ENCODE assay signal across 24 cellular contexts in genomic region chr3:62095080-62095479, GRCh38.
"Had no signal": no experiment of that assay in that cellular context is flagged by ENCODE, and none has a peak within 500 bp of the region (broad histone marks: within the 10 kb centered on the region; RNA-seq: fewer than 3 reads in every experiment).

No MANE protein-coding gene starts in this region.

- H3K27me3 ChIP-seq: dorsolateral prefrontal cortex, esophagus muscularis mucosa, foreskin keratinocyte, left lung, ovary, stomach, transverse colon, upper lobe of right lung, uterus had no signal

- H3K4me1 ChIP-seq: foreskin keratinocyte, left lung, lower lobe of right lung, upper lobe of right lung, uterus had no signal

- DNase-seq: cerebellar nuclear complex; effector CD4-positive, alpha-beta T cell; foreskin keratinocyte; glutamatergic neuron; left lung; lower lobe of right lung; naive thymus-derived CD8-positive, alpha-beta T cell; occipital lobe; ovary; posterior cingulate gyrus; retina; stimulated activated CD4-positive, alpha-beta T cell treated with anti-CD3 and anti-CD28 coated beads, Interleukin-12 subunit alpha, Interleukin-12 subunit beta, amount 100 ng/mL, for 4 hours; stimulated activated CD4-positive, alpha-beta T cell treated with anti-CD3 and anti-CD28 coated beads, Interleukin-1b, Interleukin-23, amount 100 ng/mL, for 48 hours; stimulated activated CD4-positive, alpha-beta T cell treated with anti-CD3 and anti-CD28 coated beads, Interleukin-4, amount 100 ng/mL, for 1 hour; stimulated activated CD8-positive, alpha-beta memory T cell treated with anti-CD3 and anti-CD28 coated beads, Interleukin-4, amount 100 ng/mL, for 48 hours; stimulated activated naive CD4-positive, alpha-beta T cell treated with Interleukin-2 at 50 U/mL for 16 hours; stomach; transverse colon; upper lobe of right lung; uterus had no signal

- H3K36me3 ChIP-seq: esophagus muscularis mucosa, left lung, lower lobe of right lung, ovary, stomach, transverse colon, upper lobe of right lung, uterus had no signal

- ATAC-seq: foreskin keratinocyte; left lung; lower lobe of right lung; naive thymus-derived CD8-positive, alpha-beta T cell; sciatic nerve; upper lobe of right lung had no signal

- H3K27ac ChIP-seq: dorsolateral prefrontal cortex, esophagus muscularis mucosa, foreskin keratinocyte, left lung, lower lobe of right lung, ovary, stomach, transverse colon, upper lobe of right lung had no signal

- H3K4me3 ChIP-seq: dorsolateral prefrontal cortex, esophagus muscularis mucosa, left lung, lower lobe of right lung, ovary, smooth muscle cell, stomach, transverse colon, upper lobe of right lung, uterus had no signal

- H3K9me3 ChIP-seq: esophagus muscularis mucosa, left lung, lower lobe of right lung, ovary, stomach, transverse colon, upper lobe of right lung, uterus had no signal
